Comparison of ENCODE assay signal across 8 cellular contexts in the genomic region with DNA sequence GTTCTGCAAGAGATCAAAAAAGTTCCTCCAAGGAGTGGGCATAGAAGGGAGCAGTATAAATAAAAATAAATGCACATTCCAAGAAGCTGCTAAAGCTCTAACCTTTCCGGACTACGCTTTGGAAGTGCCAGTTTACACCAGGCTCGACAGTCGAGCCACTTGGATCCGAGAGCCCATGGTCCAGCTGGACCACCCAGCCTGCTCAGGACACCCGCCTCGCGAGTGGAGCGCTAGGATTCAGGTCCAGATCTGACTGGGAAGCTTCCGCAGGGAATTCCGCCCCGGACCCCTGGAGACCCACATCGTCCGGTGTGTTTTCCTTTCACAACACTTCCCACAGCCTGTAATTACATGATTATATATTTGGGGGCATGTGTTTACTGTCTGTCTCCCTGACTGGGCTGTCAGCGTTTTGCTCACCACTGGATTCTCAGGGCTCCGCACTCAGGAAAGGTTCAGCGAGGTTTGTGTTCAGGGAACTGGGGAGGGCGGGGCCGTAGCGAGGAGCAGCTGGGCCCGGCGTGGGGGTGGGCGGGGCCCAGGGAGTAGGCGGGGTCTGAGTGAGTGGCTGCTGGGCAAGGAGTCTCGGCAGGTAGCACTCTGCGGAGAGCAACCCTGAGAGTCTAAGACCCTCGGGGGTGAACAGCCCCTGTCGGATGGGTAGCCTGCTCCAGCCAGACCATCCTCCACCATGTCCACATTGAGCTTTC. TPM values are rescaled to one million over a fixed set of nuclear protein-coding genes. Genes with fewer than 3 reads are reported as not detected.
A peak's percentile ranks its signal among the peaks of the same experiment; 100 is the strongest.
DNase-seq lines count a peak whose midpoint lies in the region; ATAC-seq lines count a peak whose summit lies in the region.

No MANE protein-coding gene starts in this region.

- peaks cover 5% of the 10 kb centered on the region for H3K4me1 ChIP-seq in mesenchymal stem cell (ENCODE audit: control insufficient read depth, insufficient read depth, low read depth, low read length)

- H3K4me3 Mint-ChIP-seq in activated CD8-positive, alpha-beta T cell treated with anti-CD3 and anti-CD28 coated beads, Interleukin-2, amount 10 ng/mL, durations not matched to agents 7 days and 5 days, result peak overlapping the region; percentile 52

- H2BK12ac ChIP-seq in mesenchymal stem cell (ENCODE audit: low read length in 2 of 2), result no peak overlapping the region

- no peak overlapping the region for H3K27ac Mint-ChIP-seq in activated CD8-positive, alpha-beta T cell treated with anti-CD3 and anti-CD28 coated beads, Interleukin-2, amount 10 ng/mL, durations not matched to agents 7 days and 5 days

- H3K9me3 ChIP-seq in mesenchymal stem cell (ENCODE audit: control insufficient read depth, low read length), result no peaks in the 10 kb centered on the region

- peaks cover 16 to 21% of the 10 kb centered on the region in 2 experiments for H3K27me3 ChIP-seq in mesenchymal stem cell (ENCODE audit: control insufficient read depth in 1 of 2, insufficient read depth in 1 of 2, low read length in 2 of 2)

- no peak overlapping the region for H4K91ac ChIP-seq in mesenchymal stem cell (ENCODE audit: low read length)

- POLR2A ChIA-PET in activated CD8-positive, alpha-beta T cell treated with anti-CD3 and anti-CD28 coated beads, Interleukin-2, amount 10 ng/mL, durations not matched to agents 7 days and 5 days (lab: Charles Lee), result interaction anchor here (1.0 kb wide), 1 partner anchor 21 kb away, joined by 3 read pairs; no protein-coding TSS in a partner anchor

- peak overlapping the region; percentile 78 for H3K9ac ChIP-seq in mesenchymal stem cell (ENCODE audit: low read length)

- H3K27me3 Mint-ChIP-seq in activated CD8-positive, alpha-beta T cell treated with anti-CD3 and anti-CD28 coated beads, Interleukin-2, amount 10 ng/mL, durations not matched to agents 7 days and 5 days (ENCODE audit: low read depth), result peaks cover 40% of the 10 kb centered on the region

- peak; percentile 72 for DNase-seq in D341Med (ENCODE audit: low spot score)
- peak; percentile 41 for DNase-seq in H4 (ENCODE audit: low spot score)
- DNase-seq in NCI-H187 treated with DMSO at 0.1 percent for 48 hours (lab: John Stamatoyannopoulos, UW), result peak; percentile 67
- peak; percentile 81 for DNase-seq in activated CD8-positive, alpha-beta T cell treated with anti-CD3 and anti-CD28 coated beads, Interleukin-2, amount 10 ng/mL, durations not matched to agents 7 days and 5 days
- peak; percentile 59 for DNase-seq in effector CD8-positive, alpha-beta T cell (lab: John Stamatoyannopoulos, UW)
- peak; percentile 67 for DNase-seq in mesenchymal stem cell
- peak; percentile 46 for DNase-seq in stimulated activated CD8-positive, alpha-beta memory T cell treated with anti-CD3 and anti-CD28 coated beads, Interleukin-15, amount 100 ng/mL, for 1 hour (ENCODE audit: low read depth)
- DNase-seq in NCI-H1092 treated with DMSO at 0.1 percent for 48 hours (lab: John Stamatoyannopoulos, UW), result no peak

- peak overlapping the region; percentile 50 to 75 for H3K4me3 ChIP-seq in mesenchymal stem cell (ENCODE audit: insufficient read depth in 1 of 2, low read depth in 1 of 2, low read length in 2 of 2)

- peak overlapping the region; percentile 66 for H2AFZ ChIP-seq in mesenchymal stem cell (ENCODE audit: low read depth, low read length)

- H2BK15ac ChIP-seq in mesenchymal stem cell (ENCODE audit: low read depth, poor library complexity, severe bottlenecking), result no peak overlapping the region

- 10% methylated on average over 18 of the region's 28 CpGs for WGBS in mesenchymal stem cell

- no peaks in the 10 kb centered on the region for H3K9me3 Mint-ChIP-seq in activated CD8-positive, alpha-beta T cell treated with anti-CD3 and anti-CD28 coated beads, Interleukin-2, amount 10 ng/mL, durations not matched to agents 7 days and 5 days (ENCODE audit: insufficient read depth)

- H3K4ac ChIP-seq in mesenchymal stem cell (ENCODE audit: low read depth in 1 of 2, low read length in 2 of 2), result no peak overlapping the region

- no peak overlapping the region for H3K23ac ChIP-seq in mesenchymal stem cell (ENCODE audit: low read length in 2 of 2)

- H3K18ac ChIP-seq in mesenchymal stem cell (ENCODE audit: low read depth in 1 of 2, low read length in 2 of 2), result no peak overlapping the region

- no peaks in the 10 kb centered on the region for H3K36me3 ChIP-seq in mesenchymal stem cell (ENCODE audit: control insufficient read depth in 1 of 2, insufficient read depth in 2 of 2, low read depth in 1 of 2, low read length in 2 of 2)

- H2BK120ac ChIP-seq in mesenchymal stem cell (ENCODE audit: low read depth, low read length), result no peak overlapping the region

- no peaks in the 10 kb centered on the region for H3K36me3 Mint-ChIP-seq in activated CD8-positive, alpha-beta T cell treated with anti-CD3 and anti-CD28 coated beads, Interleukin-2, amount 10 ng/mL, durations not matched to agents 7 days and 5 days (ENCODE audit: low read depth)

- H3K4me1 Mint-ChIP-seq in activated CD8-positive, alpha-beta T cell treated with anti-CD3 and anti-CD28 coated beads, Interleukin-2, amount 10 ng/mL, durations not matched to agents 7 days and 5 days (ENCODE audit: low read depth), result peaks cover 19% of the 10 kb centered on the region

- no peaks in the 10 kb centered on the region for H3K79me1 ChIP-seq in mesenchymal stem cell (replicated peaks; ENCODE audit: low read length, poor library complexity, severe bottlenecking)

- H3K27ac ChIP-seq in mesenchymal stem cell (ENCODE audit: low read length, poor library complexity, severe bottlenecking), result no peak overlapping the region

- H2BK5ac ChIP-seq in mesenchymal stem cell (ENCODE audit: low read depth, low read length, poor library complexity, severe bottlenecking), result no peak overlapping the region

- CTCF ChIA-PET in activated CD8-positive, alpha-beta T cell treated with anti-CD3 and anti-CD28 coated beads, Interleukin-2, amount 10 ng/mL, durations not matched to agents 7 days and 5 days (lab: Charles Lee), result interaction anchor here (1.5 to 2.4 kb wide), 3 partner anchors 12 to 16 kb away, joined by 3 to 10 read pairs (median 5); no protein-coding TSS in a partner anchor

- no peak overlapping the region for H2AK5ac ChIP-seq in mesenchymal stem cell (ENCODE audit: low read length, severe bottlenecking)

- no peak overlapping the region for H4K8ac ChIP-seq in mesenchymal stem cell (ENCODE audit: low read length)

- H3K14ac ChIP-seq in mesenchymal stem cell (ENCODE audit: low read length in 2 of 2), result no peak overlapping the region

- peak; percentile 100 for ATAC-seq in activated CD8-positive, alpha-beta T cell treated with anti-CD3 and anti-CD28 coated beads, Interleukin-2, amount 10 ng/mL, durations not matched to agents 7 days and 5 days

- H3K4me2 ChIP-seq in mesenchymal stem cell (ENCODE audit: low read length, poor library complexity, severe bottlenecking), result peak overlapping the region; percentile 85

RNA-seq across cellular contexts. Expression of a gene that starts 52.3 kb away (rescaled TPM):
- 56.7 and 65.5 TPM in 2 replicates for total RNA-seq in H4 (2014; rRNA removed; shearing (Covaris generic))
- 10 to 100 TPM; 25.8 to 26.7 TPM for total RNA-seq in activated CD8-positive, alpha-beta T cell treated with anti-CD3 and anti-CD28 coated beads, Interleukin-2, amount 10 ng/mL, durations not matched to agents 7 days and 5 days
- polyA plus RNA-seq in mesenchymal stem cell (2013, experiment 1 of 2), result 96.3 TPM
- 107 TPM for polyA plus RNA-seq in mesenchymal stem cell (2013, experiment 2 of 2)
